In genomic region chr17:80598813-80599545, GRCh38 we compare ENCODE assay signal across 22 cellular contexts. TPM values are rescaled to one million over a fixed set of nuclear protein-coding genes. Genes with fewer than 3 reads are reported as not detected.
DNase-seq lines count a peak whose midpoint lies in the region; FAIRE-seq and TF ChIP-seq lines count a peak whose summit lies in the region.
"Had no signal": no experiment of that assay in that cellular context is flagged by ENCODE, and none has a peak within 500 bp of the region (broad histone marks: within the 10 kb centered on the region; RNA-seq: fewer than 3 reads in every experiment).

No MANE protein-coding gene starts in this region.

- H3K4me2 ChIP-seq in H1 (ENCODE audit: insufficient read depth in 1 of 2, low read depth in 2 of 2, low read length in 2 of 2), result no peak overlapping the region
- H3K4me2 ChIP-seq: neural progenitor cell had no signal

- peaks cover 0 to 4% (median 0%) of the 10 kb centered on the region in 4 experiments; a peak in 3 of 7 replicates for H3K4me1 ChIP-seq in H1 (replicated peaks in 1 of 4; ENCODE audit: control insufficient read depth in 3 of 4, insufficient read depth in 4 of 4, low read length in 3 of 4)
- H3K4me1 ChIP-seq: neural progenitor cell, prostate gland, uterus had no signal

- no peak overlapping the region for H2BK20ac ChIP-seq in H1 (ENCODE audit: low read length)

- no peak for TF ChIP-seq CTCF in H1 (IDR thresholded peaks at IDR 0.05; ENCODE audit: control extremely low read depth in 1 of 3, insufficient read depth in 1 of 3, low read depth in 1 of 3, low read length in 3 of 3)
- TF ChIP-seq CTCF in type B pancreatic cell (conservative IDR thresholded peaks at IDR 0.05), result no peak
- TF ChIP-seq CTCF in D721Med (IDR thresholded peaks at IDR 0.05; ENCODE audit: insufficient read depth, missing control alignments), result no peak

- H3K27me3 Mint-ChIP-seq in activated naive CD8-positive, alpha-beta T cell, result no peaks in the 10 kb centered on the region
- H3K27me3 Mint-ChIP-seq in activated naive CD8-positive, alpha-beta T cell treated with anti-CD3 and anti-CD28 coated beads for 36 hours, result no peaks in the 10 kb centered on the region
- H3K27me3 Mint-ChIP-seq in type B pancreatic cell, result no peaks in the 10 kb centered on the region
- H3K27me3 Mint-ChIP-seq: activated CD4-positive, alpha-beta memory T cell treated with anti-CD3 and anti-CD28 coated beads, Interleukin-2, amount 10 ng/mL, durations not matched to agents 7 days and 5 days; CD4-positive, alpha-beta memory T cell had no signal

- no peaks in the 10 kb centered on the region; a peak in 1 of 8 replicates for H3K36me3 ChIP-seq in H1 (ENCODE audit: control insufficient read depth in 2 of 4, insufficient read depth in 4 of 4, low read length in 3 of 4)
- H3K36me3 ChIP-seq: gastroesophageal sphincter, neural progenitor cell, prostate gland, uterus had no signal

- 85% methylated on average over 9 of the region's 9 CpGs; no CpG with 5 or more reads in 1 of the 2 experiments for WGBS in H1 (ENCODE audit: extremely low coverage in 1 of 2, insufficient coverage in 1 of 2, insufficient read length in 1 of 2, insufficient replicate concordance in 2 of 2, low coverage in 1 of 2, low lambda C conversion rate in 2 of 2, missing lambda C conversion rate in 1 of 2), 2 experiments

- CTCF ChIA-PET in H1 (lab: Charles Lee; ENCODE audit: partially characterized antibody), result interaction anchor here (1.0 kb wide), 1 partner anchor 25 kb away, joined by 3 read pairs; no protein-coding TSS in a partner anchor

- H2AFZ ChIP-seq in H1 (ENCODE audit: low read length), result no peak overlapping the region
- H2AFZ ChIP-seq: neural progenitor cell had no signal

- H4K8ac ChIP-seq in H1 (ENCODE audit: extremely low read depth, insufficient read depth, low read length), result no peak overlapping the region; the same call in 1 of the 2 replicates

- POLR2A ChIA-PET in H1 (lab: Charles Lee; ENCODE audit: partially characterized antibody), result no interaction called here

- H3K18ac ChIP-seq in H1 (ENCODE audit: extremely low read depth, low read length), result no peak overlapping the region

- no peak overlapping the region for H3K4me3 ChIP-seq in H1 (ENCODE audit: extremely low read depth in 1 of 4, insufficient read depth in 2 of 4, low read depth in 3 of 4, low read length in 4 of 4)
- H3K4me3 ChIP-seq: gastroesophageal sphincter, neural progenitor cell, prostate gland, uterus had no signal

- H3K4me1 Mint-ChIP-seq in activated naive CD8-positive, alpha-beta T cell (ENCODE audit: low read depth), result peaks cover 76% of the 10 kb centered on the region
- H3K4me1 Mint-ChIP-seq in activated naive CD8-positive, alpha-beta T cell treated with anti-CD3 and anti-CD28 coated beads for 36 hours, result peaks cover 61% of the 10 kb centered on the region
- H3K4me1 Mint-ChIP-seq in type B pancreatic cell (ENCODE audit: unreplicated experiment), result peaks cover 51% of the 10 kb centered on the region

- no peaks in the 10 kb centered on the region for H3K27me3 ChIP-seq in H1 (replicated peaks in 1 of 4; ENCODE audit: control insufficient read depth in 3 of 4, extremely low read depth in 1 of 4, insufficient read depth in 3 of 4, low read length in 3 of 4)
- H3K27me3 ChIP-seq: gastroesophageal sphincter, neural progenitor cell, uterus had no signal

- no peak overlapping the region for H2BK15ac ChIP-seq in H1 (ENCODE audit: low read length)

- TF ChIP-seq POLR2A in H1 (IDR thresholded peaks at IDR 0.05; ENCODE audit: control extremely low read depth in 1 of 2, low read depth in 2 of 2, low read length in 2 of 2), result no peak

- peaks cover 0 to 58% of the 10 kb centered on the region in 2 experiments for H3K79me2 ChIP-seq in H1 (ENCODE audit: control insufficient read depth in 1 of 2, insufficient read depth in 2 of 2, low read length in 2 of 2)

- H3K79me1 ChIP-seq in H1 (ENCODE audit: low read depth, low read length), result peaks cover 14% of the 10 kb centered on the region

- 0 out of 2 replicates have a peak overlapping the region, but pooled peaks have one; percentile 1 for H3K27ac ChIP-seq in H1 (ENCODE audit: low read depth, low read length)
- H3K27ac ChIP-seq: gastroesophageal sphincter, neural progenitor cell, prostate gland, uterus had no signal

- H3K56ac ChIP-seq in H1 (replicated peaks; ENCODE audit: insufficient read length, low read depth, low read length), result no peak overlapping the region

- peaks cover 3% of the 10 kb centered on the region for H3K36me3 Mint-ChIP-seq in activated naive CD8-positive, alpha-beta T cell
- peaks cover 27% of the 10 kb centered on the region for H3K36me3 Mint-ChIP-seq in activated naive CD8-positive, alpha-beta T cell treated with anti-CD3 and anti-CD28 coated beads for 36 hours
- H3K36me3 Mint-ChIP-seq in type B pancreatic cell, result peaks cover 12% of the 10 kb centered on the region

- H4K5ac ChIP-seq in H1 (ENCODE audit: insufficient read length, low read depth, low read length), result no peak overlapping the region

- no peak for TF ChIP-seq RAD21 in H1 (IDR thresholded peaks at IDR 0.05 in 1 of 2, conservative IDR thresholded peaks at IDR 0.05 in 1 of 2; ENCODE audit: low read depth in 2 of 2, low read length in 2 of 2)

- no peak overlapping the region for H3K23ac ChIP-seq in H1 (ENCODE audit: insufficient read length)

- no peak overlapping the region for H3K14ac ChIP-seq in H1 (ENCODE audit: insufficient read length)

- DNase-seq in activated naive CD8-positive, alpha-beta T cell treated with anti-CD3 and anti-CD28 coated beads for 36 hours, result no peak
- DNase-seq in SK-MEL-5 (ENCODE audit: low read depth, low spot score) (peak; percentile 67), H1 (ENCODE audit: low read depth in 1 of 2, low spot score in 2 of 2) (no peak), type B pancreatic cell (ENCODE audit: extremely low spot score, unreplicated experiment) (no peak), NCI-H187 (lab: John Stamatoyannopoulos, UW) (no peak), D721Med (ENCODE audit: insufficient read length, low spot score) (no peak), nucleus accumbens (lab: John Stamatoyannopoulos, UW) (no peak)
- DNase-seq: activated CD4-positive, alpha-beta memory T cell treated with anti-CD3 and anti-CD28 coated beads, Interleukin-2, amount 10 ng/mL, durations not matched to agents 7 days and 5 days; activated T-cell treated with anti-CD3 and anti-CD28 coated beads, Interleukin-2, amount 50 U/mL, for 72 hours; amygdala; caudate nucleus; CD4-positive, alpha-beta memory T cell; HFFc6; NCI-H1105; SIG-M5; stimulated activated CD4-positive, alpha-beta T cell treated with anti-CD3 and anti-CD28 coated beads, Interleukin-4, amount 100 ng/mL, for 1 hour; uterus had no signal

- no peak overlapping the region for H2BK12ac ChIP-seq in H1 (ENCODE audit: low read depth, low read length)

- no peak overlapping the region for H4K91ac ChIP-seq in H1 (replicated peaks; ENCODE audit: insufficient read length, low read length)

- no peak for TF ChIP-seq EP300 in H1 (IDR thresholded peaks at IDR 0.05; ENCODE audit: borderline replicate concordance in 1 of 2, low read depth in 2 of 2, low read length in 2 of 2)

- peaks cover 2 to 7% of the 10 kb centered on the region in 2 experiments for H4K20me1 ChIP-seq in H1 (replicated peaks in 1 of 2; ENCODE audit: control insufficient read depth in 1 of 2, insufficient read depth in 2 of 2, low read length in 2 of 2)

- peak overlapping the region; percentile 68 for H3K27ac Mint-ChIP-seq in activated naive CD8-positive, alpha-beta T cell
- no peak overlapping the region for H3K27ac Mint-ChIP-seq in activated naive CD8-positive, alpha-beta T cell treated with anti-CD3 and anti-CD28 coated beads for 36 hours
- H3K27ac Mint-ChIP-seq in type B pancreatic cell, result peak overlapping the region; percentile 76
- H3K27ac Mint-ChIP-seq: HFFc6, neural progenitor cell had no signal

- H3K9ac ChIP-seq in H1 (replicated peaks in 1 of 4; ENCODE audit: extremely low read depth in 1 of 4, low read depth in 3 of 4, low read length in 3 of 4), result no peak overlapping the region
- H3K9ac ChIP-seq: neural progenitor cell had no signal

- H3K4me3 Mint-ChIP-seq in activated naive CD8-positive, alpha-beta T cell, result no peak overlapping the region
- no peak overlapping the region for H3K4me3 Mint-ChIP-seq in activated naive CD8-positive, alpha-beta T cell treated with anti-CD3 and anti-CD28 coated beads for 36 hours
- no peak overlapping the region for H3K4me3 Mint-ChIP-seq in type B pancreatic cell
- H3K4me3 Mint-ChIP-seq: activated CD4-positive, alpha-beta memory T cell treated with anti-CD3 and anti-CD28 coated beads, Interleukin-2, amount 10 ng/mL, durations not matched to agents 7 days and 5 days; HFFc6; neural progenitor cell; T-helper 1 cell treated with Interleukin-12 subunit alpha and Interleukin-12 subunit beta and Interleukin-4 antibody, amounts not matched to agents 30 μg/mL and 1 μg/mL, for 36 hours had no signal

- FAIRE-seq in H1 (lab: Jason Lieb, UNC) (no peak), D721Med (lab: Jason Lieb, UNC) (no peak)

- H2BK5ac ChIP-seq in H1 (ENCODE audit: low read depth, low read length), result 0 out of 2 replicates have a peak overlapping the region, but pooled peaks have one; percentile 60

- no peak overlapping the region for H3K4ac ChIP-seq in H1 (replicated peaks; ENCODE audit: insufficient read length, low read depth, low read length)

- no peaks in the 10 kb centered on the region for H3K23me2 ChIP-seq in H1 (ENCODE audit: low read depth, low read length)

- no peaks in the 10 kb centered on the region for H3K9me3 Mint-ChIP-seq in activated naive CD8-positive, alpha-beta T cell (ENCODE audit: low read depth)
- H3K9me3 Mint-ChIP-seq in activated naive CD8-positive, alpha-beta T cell treated with anti-CD3 and anti-CD28 coated beads for 36 hours, result peaks cover 3% of the 10 kb centered on the region
- H3K9me3 Mint-ChIP-seq in type B pancreatic cell, result no peaks in the 10 kb centered on the region
- H3K9me3 Mint-ChIP-seq: activated CD4-positive, alpha-beta memory T cell treated with anti-CD3 and anti-CD28 coated beads, Interleukin-2, amount 10 ng/mL, durations not matched to agents 7 days and 5 days; activated T-cell treated with anti-CD3 and anti-CD28 coated beads, Interleukin-2, amount 50 U/mL, for 72 hours; CD4-positive, alpha-beta memory T cell; HFFc6; T-helper 1 cell treated with Interleukin-12 subunit alpha and Interleukin-12 subunit beta and Interleukin-4 antibody, amounts not matched to agents 30 μg/mL and 1 μg/mL, for 36 hours had no signal

- in situ Hi-C loops in SK-MEL-5 (cut with HindIII; ENCODE audit: low pct_unique_long_range_greater_than_20kb, low sequenced_read_pairs), result no loop called here

- H2BK120ac ChIP-seq in H1 (replicated peaks; ENCODE audit: low read depth, low read length), result no peak overlapping the region

- no peaks in the 10 kb centered on the region for H3K9me3 ChIP-seq in H1 (ENCODE audit: insufficient read depth in 2 of 2, low read depth in 1 of 2, low read length in 1 of 2)
- H3K9me3 ChIP-seq: gastroesophageal sphincter, prostate gland, uterus had no signal

- H2AK5ac ChIP-seq in H1 (ENCODE audit: low read depth, low read length), result no peak overlapping the region

RNA-seq across cellular contexts. Expression of gene RPTOR, which starts 54.3 kb away (rescaled TPM):
- 10 to 100 TPM; 43.6 to 47.2 TPM for total RNA-seq in activated naive CD8-positive, alpha-beta T cell treated with anti-CD3 and anti-CD28 coated beads for 36 hours
- 27.3 and 28.6 TPM in 2 replicates for total RNA-seq in SK-MEL-5 (2014; rRNA removed; shearing (Covaris generic))
- 76.5 and 91.9 TPM in 2 replicates for polyA plus RNA-seq in SK-MEL-5 (2015; cell fraction: cytosol; rRNA removed)
- 29.6 and 35.2 TPM in 2 replicates for polyA plus RNA-seq in SK-MEL-5 (2015; cell fraction: nucleus; rRNA removed)
- total RNA-seq in H1 (2021; fragmentation: NEBNext Ultra II Directional; extraction: Animal tissue kit (Norgen Biotek cat#: 25700)), result 28.7 and 29.0 TPM in 2 replicates
- polyA plus RNA-seq in H1 (2011; rRNA removed), result 6.9 and 15.2 TPM in 2 replicates
- polyA plus RNA-seq in H1 (2011; cell fraction: cytosol; rRNA removed), result 5.9 TPM
- polyA plus RNA-seq in H1 (2011; cell fraction: nucleus; rRNA removed), result 22.2 TPM
- 11.2 to 16.6 TPM (median 15.1 TPM) in 4 replicates for polyA plus RNA-seq in H1 (2012, experiment 1 of 2)
- 10.7 TPM for polyA plus RNA-seq in H1 (2012, experiment 2 of 2)
- 9.7 TPM for polyA plus RNA-seq in H1 (2013, experiment 1 of 2)
- polyA plus RNA-seq in H1 (2013, experiment 2 of 2), result 9.0 TPM
- polyA minus RNA-seq in H1 (2011; rRNA and poly(A)+ RNA removed), result 22.7 and 24.2 TPM in 2 replicates
- 20.0 TPM for polyA minus RNA-seq in H1 (2011; cell fraction: cytosol; rRNA and poly(A)+ RNA removed)
- 53.0 TPM for polyA minus RNA-seq in H1 (2011; cell fraction: nucleus; rRNA and poly(A)+ RNA removed)
- total RNA-seq in type B pancreatic cell (ENCODE audit: low replicate concordance), result 29.3 and 39.8 TPM in 2 replicates
